ENCODE assay signal across 2 cellular contexts in the genomic region with DNA sequence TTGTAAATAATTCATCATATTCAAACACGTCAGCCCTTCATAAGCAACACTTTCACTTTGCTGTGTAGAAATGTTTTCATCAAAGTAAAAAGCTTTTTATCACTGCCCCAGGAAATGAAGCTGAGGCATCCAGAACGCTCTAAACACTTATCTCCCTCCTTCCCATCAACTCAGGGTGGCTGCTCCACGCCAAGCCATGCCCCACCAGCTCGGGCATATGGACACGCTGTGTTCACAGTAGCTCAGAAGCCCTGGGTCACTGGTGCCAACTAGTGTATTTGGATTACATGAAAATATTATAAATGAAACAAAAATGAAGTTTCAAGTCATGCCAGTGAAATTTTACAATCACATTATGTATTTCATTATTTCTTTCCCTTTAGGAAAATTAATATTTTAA.
TF ChIP-seq lines count a peak whose summit lies in the region.

No MANE protein-coding gene starts in this region.

TF ChIP-seq in SK-N-SH, 30 proteins besides CTCF, POLR2A, EP300 and RAD21 (continued from another document):
- TF ChIP-seq, protein P1, sequence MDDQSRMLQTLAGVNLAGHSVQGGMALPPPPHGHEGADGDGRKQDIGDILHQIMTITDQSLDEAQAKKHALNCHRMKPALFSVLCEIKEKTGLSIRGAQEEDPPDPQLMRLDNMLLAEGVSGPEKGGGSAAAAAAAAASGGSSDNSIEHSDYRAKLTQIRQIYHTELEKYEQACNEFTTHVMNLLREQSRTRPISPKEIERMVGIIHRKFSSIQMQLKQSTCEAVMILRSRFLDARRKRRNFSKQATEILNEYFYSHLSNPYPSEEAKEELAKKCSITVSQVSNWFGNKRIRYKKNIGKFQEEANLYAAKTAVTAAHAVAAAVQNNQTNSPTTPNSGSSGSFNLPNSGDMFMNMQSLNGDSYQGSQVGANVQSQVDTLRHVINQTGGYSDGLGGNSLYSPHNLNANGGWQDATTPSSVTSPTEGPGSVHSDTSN (IDR thresholded peaks at IDR 0.05), result no peak
- TF ChIP-seq ELF1 (IDR thresholded peaks at IDR 0.05), result no peak
- TF ChIP-seq, protein P2, sequence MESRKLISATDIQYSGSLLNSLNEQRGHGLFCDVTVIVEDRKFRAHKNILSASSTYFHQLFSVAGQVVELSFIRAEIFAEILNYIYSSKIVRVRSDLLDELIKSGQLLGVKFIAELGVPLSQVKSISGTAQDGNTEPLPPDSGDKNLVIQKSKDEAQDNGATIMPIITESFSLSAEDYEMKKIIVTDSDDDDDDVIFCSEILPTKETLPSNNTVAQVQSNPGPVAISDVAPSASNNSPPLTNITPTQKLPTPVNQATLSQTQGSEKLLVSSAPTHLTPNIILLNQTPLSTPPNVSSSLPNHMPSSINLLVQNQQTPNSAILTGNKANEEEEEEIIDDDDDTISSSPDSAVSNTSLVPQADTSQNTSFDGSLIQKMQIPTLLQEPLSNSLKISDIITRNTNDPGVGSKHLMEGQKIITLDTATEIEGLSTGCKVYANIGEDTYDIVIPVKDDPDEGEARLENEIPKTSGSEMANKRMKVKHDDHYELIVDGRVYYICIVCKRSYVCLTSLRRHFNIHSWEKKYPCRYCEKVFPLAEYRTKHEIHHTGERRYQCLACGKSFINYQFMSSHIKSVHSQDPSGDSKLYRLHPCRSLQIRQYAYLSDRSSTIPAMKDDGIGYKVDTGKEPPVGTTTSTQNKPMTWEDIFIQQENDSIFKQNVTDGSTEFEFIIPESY (IDR thresholded peaks at IDR 0.05; ENCODE audit: borderline replicate concordance, low read depth), result no peak
- no peak for TF ChIP-seq MXI1 (IDR thresholded peaks at IDR 0.05; ENCODE audit: low read depth, low read length)
- TF ChIP-seq, protein P3, sequence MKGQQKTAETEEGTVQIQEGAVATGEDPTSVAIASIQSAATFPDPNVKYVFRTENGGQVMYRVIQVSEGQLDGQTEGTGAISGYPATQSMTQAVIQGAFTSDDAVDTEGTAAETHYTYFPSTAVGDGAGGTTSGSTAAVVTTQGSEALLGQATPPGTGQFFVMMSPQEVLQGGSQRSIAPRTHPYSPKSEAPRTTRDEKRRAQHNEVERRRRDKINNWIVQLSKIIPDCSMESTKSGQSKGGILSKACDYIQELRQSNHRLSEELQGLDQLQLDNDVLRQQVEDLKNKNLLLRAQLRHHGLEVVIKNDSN (IDR thresholded peaks at IDR 0.05; ENCODE audit: borderline replicate concordance, low read depth), result no peak
- TF ChIP-seq YY1 (IDR thresholded peaks at IDR 0.05; ENCODE audit: low read depth), result no peak
- no peak for TF ChIP-seq TEAD4 (IDR thresholded peaks at IDR 0.05; ENCODE audit: borderline replicate concordance, insufficient read depth)
- TF ChIP-seq RXRA (IDR thresholded peaks at IDR 0.05; ENCODE audit: borderline replicate concordance, low read depth), result no peak
- TF ChIP-seq GABPA (IDR thresholded peaks at IDR 0.05; ENCODE audit: low read depth), result no peak
- no peak for TF ChIP-seq EZH2phosphoT487 (IDR thresholded peaks at IDR 0.05; ENCODE audit: borderline replicate concordance, low read depth)
- TF ChIP-seq POLR2AphosphoS5 (IDR thresholded peaks at IDR 0.05; ENCODE audit: low read depth, low read length), result no peak

TF ChIP-seq in SK-N-SH treated with all-trans-retinoic acid at 6 μM for 48 hours, 23 proteins besides CTCF, POLR2A, EP300 and RAD21 (continued from another document):
- TF ChIP-seq, protein P4, sequence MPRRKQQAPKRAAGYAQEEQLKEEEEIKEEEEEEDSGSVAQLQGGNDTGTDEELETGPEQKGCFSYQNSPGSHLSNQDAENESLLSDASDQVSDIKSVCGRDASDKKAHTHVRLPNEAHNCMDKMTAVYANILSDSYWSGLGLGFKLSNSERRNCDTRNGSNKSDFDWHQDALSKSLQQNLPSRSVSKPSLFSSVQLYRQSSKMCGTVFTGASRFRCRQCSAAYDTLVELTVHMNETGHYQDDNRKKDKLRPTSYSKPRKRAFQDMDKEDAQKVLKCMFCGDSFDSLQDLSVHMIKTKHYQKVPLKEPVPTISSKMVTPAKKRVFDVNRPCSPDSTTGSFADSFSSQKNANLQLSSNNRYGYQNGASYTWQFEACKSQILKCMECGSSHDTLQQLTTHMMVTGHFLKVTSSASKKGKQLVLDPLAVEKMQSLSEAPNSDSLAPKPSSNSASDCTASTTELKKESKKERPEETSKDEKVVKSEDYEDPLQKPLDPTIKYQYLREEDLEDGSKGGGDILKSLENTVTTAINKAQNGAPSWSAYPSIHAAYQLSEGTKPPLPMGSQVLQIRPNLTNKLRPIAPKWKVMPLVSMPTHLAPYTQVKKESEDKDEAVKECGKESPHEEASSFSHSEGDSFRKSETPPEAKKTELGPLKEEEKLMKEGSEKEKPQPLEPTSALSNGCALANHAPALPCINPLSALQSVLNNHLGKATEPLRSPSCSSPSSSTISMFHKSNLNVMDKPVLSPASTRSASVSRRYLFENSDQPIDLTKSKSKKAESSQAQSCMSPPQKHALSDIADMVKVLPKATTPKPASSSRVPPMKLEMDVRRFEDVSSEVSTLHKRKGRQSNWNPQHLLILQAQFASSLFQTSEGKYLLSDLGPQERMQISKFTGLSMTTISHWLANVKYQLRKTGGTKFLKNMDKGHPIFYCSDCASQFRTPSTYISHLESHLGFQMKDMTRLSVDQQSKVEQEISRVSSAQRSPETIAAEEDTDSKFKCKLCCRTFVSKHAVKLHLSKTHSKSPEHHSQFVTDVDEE (CRISPR knock-in tag; IDR thresholded peaks at IDR 0.05), result no peak
- no peak for TF ChIP-seq GLIS3 (CRISPR knock-in tag; IDR thresholded peaks at IDR 0.05)
- TF ChIP-seq, protein P5, sequence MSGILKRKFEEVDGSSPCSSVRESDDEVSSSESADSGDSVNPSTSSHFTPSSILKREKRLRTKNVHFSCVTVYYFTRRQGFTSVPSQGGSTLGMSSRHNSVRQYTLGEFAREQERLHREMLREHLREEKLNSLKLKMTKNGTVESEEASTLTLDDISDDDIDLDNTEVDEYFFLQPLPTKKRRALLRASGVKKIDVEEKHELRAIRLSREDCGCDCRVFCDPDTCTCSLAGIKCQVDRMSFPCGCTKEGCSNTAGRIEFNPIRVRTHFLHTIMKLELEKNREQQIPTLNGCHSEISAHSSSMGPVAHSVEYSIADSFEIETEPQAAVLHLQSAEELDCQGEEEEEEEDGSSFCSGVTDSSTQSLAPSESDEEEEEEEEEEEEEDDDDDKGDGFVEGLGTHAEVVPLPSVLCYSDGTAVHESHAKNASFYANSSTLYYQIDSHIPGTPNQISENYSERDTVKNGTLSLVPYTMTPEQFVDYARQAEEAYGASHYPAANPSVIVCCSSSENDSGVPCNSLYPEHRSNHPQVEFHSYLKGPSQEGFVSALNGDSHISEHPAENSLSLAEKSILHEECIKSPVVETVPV (CRISPR knock-in tag; IDR thresholded peaks at IDR 0.05), result no peak
